Comparison of ENCODE assay signal across 10 cellular contexts in genomic region chr6:76682842-76683241, GRCh38.
DNase-seq lines count a peak whose midpoint lies in the region; ATAC-seq and TF ChIP-seq lines count a peak whose summit lies in the region.
"Had no signal": no experiment of that assay in that cellular context is flagged by ENCODE, and none has a peak within 500 bp of the region (broad histone marks: within the 10 kb centered on the region; RNA-seq: fewer than 3 reads in every experiment).

No MANE protein-coding gene starts in this region.

- TF ChIP-seq CTCF in body of pancreas (IDR thresholded peaks at IDR 0.05): peak; percentile 13 to 52 (median 46)

- no peaks in the 10 kb centered on the region for H3K9me3 ChIP-seq in body of pancreas

- H3K27ac ChIP-seq in body of pancreas: no peak overlapping the region

- TF ChIP-seq POLR2A in body of pancreas (IDR thresholded peaks at IDR 0.05): no peak

- no peak overlapping the region for H3K4me3 ChIP-seq in Jurkat, Clone E6-1 (ENCODE audit: low read length)
- H3K4me3 ChIP-seq in body of pancreas: no peak overlapping the region

- H3K36me3 ChIP-seq in body of pancreas (replicated peaks in 1 of 2; ENCODE audit: insufficient read depth in 1 of 2, low read depth in 2 of 2): no peaks in the 10 kb centered on the region

- no peaks in the 10 kb centered on the region for H3K4me1 ChIP-seq in body of pancreas

- WGBS in body of pancreas, 2 donors: 3 to 13% methylated on average over 1 of the region's 1 CpG

- H3K27me3 ChIP-seq in body of pancreas: no peaks in the 10 kb centered on the region

- DNase-seq in NCI-H526 (lab: John Stamatoyannopoulos, UW) (peak; percentile 25 to 50), NCI-H526 treated with DMSO at 0.1 percent for 48 hours (lab: John Stamatoyannopoulos, UW) (no peak), body of pancreas (no peak), renal cortical epithelial cell (ENCODE audit: low read depth) (peak; percentile 22), head of caudate nucleus (no peak), nucleus accumbens (lab: John Stamatoyannopoulos, UW) (no peak)
- DNase-seq in Jurkat, Clone E6-1 (ENCODE audit: low read depth, low spot score): peak; percentile 25
- no peak for DNase-seq in activated effector memory CD4-positive, alpha-beta T cell treated with Interleukin-2 at 50 U/mL for 16 hours
- DNase-seq: activated naive CD4-positive, alpha-beta T cell treated with anti-CD3 and anti-CD28 coated beads for 36 hours; CD4-positive, CD25-positive, alpha-beta regulatory T cell had no signal

- intact Hi-C loops in body of pancreas (cut with DNase I): no loop called here
- intact Hi-C loops in head of caudate nucleus (cut with DNase I): no loop called here

- ATAC-seq in body of pancreas: no peak

Comparison
In these comparisons a context has a peak if more than half of its experiments do, and no peak if none do; other contexts are left out.
1. DNase-seq: peak in NCI-H526 (2 of 2), Jurkat, Clone E6-1 (single experiment) and renal cortical epithelial cell (single experiment); none in NCI-H526 treated with DMSO at 0.1 percent for 48 hours (single experiment), body of pancreas (0 of 4), activated effector memory CD4-positive, alpha-beta T cell treated with Interleukin-2 at 50 U/mL for 16 hours (single experiment), head of caudate nucleus (0 of 42) and nucleus accumbens (0 of 56).